In the genomic region with DNA sequence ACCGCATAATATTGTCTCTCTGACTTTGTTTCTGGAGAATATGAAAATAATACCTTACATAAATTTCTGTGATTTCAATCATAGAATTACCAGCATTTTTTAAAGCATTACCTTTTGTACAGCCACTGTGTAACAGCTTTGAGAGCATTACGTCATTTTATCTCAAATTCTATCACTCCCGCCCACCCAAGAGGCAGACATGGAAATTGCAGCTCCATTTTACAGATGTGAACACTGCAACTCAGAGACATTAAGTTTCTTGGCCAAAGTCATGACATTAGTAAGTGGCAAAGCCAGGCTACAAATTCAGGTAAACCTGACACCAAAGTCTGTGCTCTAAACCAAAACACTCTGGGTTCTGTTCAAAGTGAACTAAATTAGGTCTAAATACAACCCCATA, we compare ENCODE assay signal across 16 cellular contexts. TPM values are rescaled to one million over a fixed set of nuclear protein-coding genes. Genes with fewer than 3 reads are reported as not detected.
A peak's percentile ranks its signal among the peaks of the same experiment; 100 is the strongest.
DNase-seq lines count a peak whose midpoint lies in the region; ATAC-seq and TF ChIP-seq lines count a peak whose summit lies in the region.
"Had no signal": no experiment of that assay in that cellular context is flagged by ENCODE, and none has a peak within 500 bp of the region (broad histone marks: within the 10 kb centered on the region; RNA-seq: fewer than 3 reads in every experiment).

No MANE protein-coding gene starts in this region.

- H3K56ac ChIP-seq in H9 (ENCODE audit: insufficient read length, low read depth, low read length), result no peak overlapping the region

- 0 out of 2 replicates have a peak, but pooled peaks have one; percentile 7 for TF ChIP-seq CTCF in AG10803 (conservative IDR thresholded peaks at IDR 0.05; ENCODE audit: low read length)
- TF ChIP-seq CTCF in H9 (conservative IDR thresholded peaks at IDR 0.05), result peak; percentile 33; the same call in 2 of the 3 replicates
- peak; percentile 35 for TF ChIP-seq CTCF in OCI-LY3 (IDR thresholded peaks at IDR 0.05; ENCODE audit: low read depth, low read length)
- peak; percentile 10 for TF ChIP-seq CTCF in choroid plexus epithelial cell (conservative IDR thresholded peaks at IDR 0.05; ENCODE audit: low read depth, low read length)

- H3K4me2 ChIP-seq in H9 (ENCODE audit: insufficient read depth, insufficient read length, low read length), result no peak overlapping the region
- H3K4me2 ChIP-seq in OCI-LY3 (ENCODE audit: low read length), result no peak overlapping the region

- no peaks in the 10 kb centered on the region for H3K9me3 ChIP-seq in H9 (ENCODE audit: control insufficient read depth, low read depth, low read length)
- no peaks in the 10 kb centered on the region for H3K9me3 ChIP-seq in OCI-LY3 (ENCODE audit: insufficient read depth, low read length)
- H3K9me3 ChIP-seq: HAP-1 had no signal

- no peaks in the 10 kb centered on the region for H3K36me3 Mint-ChIP-seq in H9 (ENCODE audit: insufficient read depth in 1 of 3, low read depth in 3 of 3)
- H3K36me3 Mint-ChIP-seq: CD8-positive, alpha-beta memory T cell had no signal

- WGBS in H9 (ENCODE audit: extremely low coverage, insufficient read length, low lambda C conversion rate), result no CpG with 5 or more reads among the region's 3 CpGs

- H3K27ac ChIP-seq in H9 (ENCODE audit: insufficient read length, low read depth, low read length) (no peak overlapping the region), OCI-LY3 (ENCODE audit: low read length) (no peak overlapping the region)
- H3K27ac ChIP-seq: HL-60 had no signal

- H2AFZ ChIP-seq in H9 (ENCODE audit: low read length) (no peak overlapping the region), OCI-LY3 (ENCODE audit: low read depth, low read length) (no peak overlapping the region)

- H3K9me3 Mint-ChIP-seq in H9, result no peaks in the 10 kb centered on the region

- no peaks in the 10 kb centered on the region for H3K27me3 Mint-ChIP-seq in H9 (ENCODE audit: low read depth)

- H2BK120ac ChIP-seq in H9 (ENCODE audit: low read depth, low read length, poor library complexity, severe bottlenecking), result no peak overlapping the region

- no peak overlapping the region for H2BK20ac ChIP-seq in H9 (ENCODE audit: low read depth, low read length, poor library complexity, severe bottlenecking)

- ATAC-seq in HG02885 (IDR thresholded peaks at IDR 0.05; ENCODE audit: poor library complexity, unreplicated experiment) (no peak), GM19395 (IDR thresholded peaks at IDR 0.05; ENCODE audit: unreplicated experiment) (no peak)

- H2AK5ac ChIP-seq in H9 (ENCODE audit: insufficient read length, low read length), result no peak overlapping the region

- H3K79me2 ChIP-seq in H9 (ENCODE audit: insufficient read depth, low read length) (no peaks in the 10 kb centered on the region), OCI-LY3 (ENCODE audit: low read length) (no peaks in the 10 kb centered on the region)

- H4K91ac ChIP-seq in H9 (ENCODE audit: insufficient read length, low read depth, low read length), result no peak overlapping the region

- peaks cover 3 to 4% of the 10 kb centered on the region in 2 experiments; a peak in 2 of 4 replicates for H3K4me1 Mint-ChIP-seq in H9
- H3K4me1 Mint-ChIP-seq: CD8-positive, alpha-beta memory T cell had no signal

- no peak overlapping the region for H3K4ac ChIP-seq in H9 (ENCODE audit: low read depth, low read length)

- no peak overlapping the region for H2BK12ac ChIP-seq in H9 (ENCODE audit: insufficient read length, low read depth, low read length)

- no peak overlapping the region for H3K27ac Mint-ChIP-seq in H9
- H3K27ac Mint-ChIP-seq: CD8-positive, alpha-beta memory T cell had no signal

- H3K23ac ChIP-seq in H9 (ENCODE audit: insufficient read length, low read depth, low read length), result no peak overlapping the region

- H2BK15ac ChIP-seq in H9 (ENCODE audit: low read depth, low read length), result no peak overlapping the region

- H3K27me3 ChIP-seq in H9 (ENCODE audit: insufficient read depth, low read length), result no peaks in the 10 kb centered on the region
- H3K27me3 ChIP-seq in OCI-LY3 (ENCODE audit: low read depth, low read length), result no peaks in the 10 kb centered on the region

- H3K79me1 ChIP-seq in H9 (ENCODE audit: insufficient read depth, low read depth, low read length, poor library complexity, severe bottlenecking), result no peaks in the 10 kb centered on the region

- H2BK5ac ChIP-seq in H9 (ENCODE audit: insufficient read length, low read length), result no peak overlapping the region

- H4K8ac ChIP-seq in H9 (replicated peaks; ENCODE audit: insufficient read length, low read depth, low read length), result no peak overlapping the region

- H4K20me1 ChIP-seq in H9 (ENCODE audit: control insufficient read depth, insufficient read depth, insufficient read length) (no peaks in the 10 kb centered on the region), OCI-LY3 (ENCODE audit: insufficient read depth, low read length) (no peaks in the 10 kb centered on the region)

- DNase-seq in AG10803 (ENCODE audit: low read depth), result no peak
- no peak for DNase-seq in H9
- DNase-seq in choroid plexus epithelial cell (ENCODE audit: low read depth), result no peak
- DNase-seq in activated CD4-positive, CD25-positive, alpha-beta regulatory T cell treated with anti-CD3 and anti-CD28 coated beads, Interleukin-2, amount 50 U/mL, for 72 hours, result no peak
- DNase-seq in islet precursor cell, result no peak
- DNase-seq: CD8-positive, alpha-beta memory T cell; KBM-7; NCI-H187 treated with DMSO at 0.1 percent for 48 hours; NCI-H446 treated with DMSO at 0.1 percent for 48 hours; NCI-H748 treated with DMSO at 0.1 percent for 48 hours; SIG-M5 had no signal

- H3K9ac ChIP-seq in H9 (ENCODE audit: extremely low read depth, insufficient read length, low read length) (no peak overlapping the region), OCI-LY3 (ENCODE audit: low read length) (no peak overlapping the region)

- H3T11ph ChIP-seq in H9 (ENCODE audit: low read length), result no peak overlapping the region

- H3K36me3 ChIP-seq in OCI-LY3 (replicated peaks; ENCODE audit: low read depth, low read length), result no peaks in the 10 kb centered on the region
- H3K36me3 ChIP-seq: HAP-1 had no signal

- H3K14ac ChIP-seq in H9 (ENCODE audit: insufficient read depth, low read length), result no peak overlapping the region

- no peak overlapping the region for H4K5ac ChIP-seq in H9 (ENCODE audit: insufficient read length, low read depth, low read length)

- H3K18ac ChIP-seq in H9 (ENCODE audit: insufficient read length, low read depth, low read length), result no peak overlapping the region

- H3K23me2 ChIP-seq in H9 (ENCODE audit: insufficient read length, low read depth, low read length, poor library complexity, severe bottlenecking), result no peaks in the 10 kb centered on the region

- H3K4me1 ChIP-seq in H9 (ENCODE audit: insufficient read depth, low read length), result no peaks in the 10 kb centered on the region
- no peaks in the 10 kb centered on the region for H3K4me1 ChIP-seq in OCI-LY3 (ENCODE audit: low read length)
- H3K4me1 ChIP-seq: HAP-1 had no signal

- no peak overlapping the region for H3K4me3 ChIP-seq in AG10803 (ENCODE audit: low read length)
- no peak overlapping the region for H3K4me3 ChIP-seq in OCI-LY3 (ENCODE audit: low read length)
- no peak overlapping the region for H3K4me3 ChIP-seq in choroid plexus epithelial cell (ENCODE audit: low read depth, low read length)
- H3K4me3 ChIP-seq: HAP-1 had no signal

- H3K4me3 Mint-ChIP-seq in H9, result no peak overlapping the region
- H3K4me3 Mint-ChIP-seq: CD8-positive, alpha-beta memory T cell had no signal

RNA-seq across cellular contexts. Expression of gene KDR, which starts 33.6 kb away (rescaled TPM):
- total RNA-seq in H9 (2021), result 48.2 and 51.4 TPM in 2 replicates
- total RNA-seq: CD8-positive, alpha-beta memory T cell had no signal
